In the genomic region with DNA sequence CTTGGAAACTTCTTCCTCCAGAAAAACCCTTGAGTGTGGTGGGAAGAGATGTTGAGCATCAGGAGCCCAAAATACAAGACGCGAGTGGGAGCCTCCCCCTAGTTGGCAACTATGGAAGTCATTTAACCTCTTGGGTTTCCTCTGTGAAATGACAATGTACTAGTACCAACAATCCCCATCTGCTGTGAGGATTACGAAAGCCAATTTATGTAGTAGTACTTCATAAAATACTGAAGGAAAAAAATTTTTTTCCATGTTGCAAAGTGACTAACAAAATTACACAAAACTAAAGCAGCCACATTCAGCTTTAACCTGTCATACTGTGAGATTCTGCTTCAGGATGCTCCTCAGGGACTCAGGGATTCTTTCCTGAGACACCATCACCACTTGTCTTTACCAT, we compare ENCODE assay signal across 8 cellular contexts. TPM values are rescaled to one million over a fixed set of nuclear protein-coding genes. Genes with fewer than 3 reads are reported as not detected.
A peak's percentile ranks its signal among the peaks of the same experiment; 100 is the strongest.
DNase-seq lines count a peak whose midpoint lies in the region; ATAC-seq lines count a peak whose summit lies in the region.

No MANE protein-coding gene starts in this region.

- H4K8ac ChIP-seq in mesenchymal stem cell (ENCODE audit: low read length) = no peak overlapping the region

- DNase-seq in SIG-M5 treated with dmso at 0.1 percent for 504 hours (lab: John Stamatoyannopoulos, UW; ENCODE audit: unreplicated experiment) = peak; percentile 50
- no peak for DNase-seq in SIG-M5 (lab: John Stamatoyannopoulos, UW)
- peak; percentile 17 for DNase-seq in NCI-H82 treated with DMSO at 0.1 percent for 48 hours (lab: John Stamatoyannopoulos, UW; ENCODE audit: unreplicated experiment)
- no peak for DNase-seq in central memory CD8-positive, alpha-beta T cell (ENCODE audit: low spot score in 2 of 2)
- DNase-seq in mesenchymal stem cell = peak; percentile 64
- DNase-seq in KBM-7 = no peak

- no peak overlapping the region for H2BK12ac ChIP-seq in mesenchymal stem cell (ENCODE audit: low read length in 2 of 2)

- no peak overlapping the region for H3K27ac Mint-ChIP-seq in central memory CD8-positive, alpha-beta T cell (ENCODE audit: low read depth)

- ATAC-seq in central memory CD8-positive, alpha-beta T cell (replicated peaks; ENCODE audit: extremely low read depth, poor library complexity, severe bottlenecking) = no peak
- ATAC-seq in GM19397 (IDR thresholded peaks at IDR 0.05; ENCODE audit: unreplicated experiment) (no peak), HG03159 (IDR thresholded peaks at IDR 0.05; ENCODE audit: unreplicated experiment) (no peak)

- WGBS in mesenchymal stem cell = 0% methylated on average over 2 of the region's 3 CpGs

- no peak overlapping the region for H3K4ac ChIP-seq in mesenchymal stem cell (ENCODE audit: low read depth in 1 of 2, low read length in 2 of 2)

- peak overlapping the region; percentile 85 for H3K4me2 ChIP-seq in mesenchymal stem cell (ENCODE audit: low read length, poor library complexity, severe bottlenecking)

- peak overlapping the region in 1 of 2 experiments; percentile 85 for H3K4me3 ChIP-seq in mesenchymal stem cell (ENCODE audit: insufficient read depth in 1 of 2, low read depth in 1 of 2, low read length in 2 of 2)

- H3K23ac ChIP-seq in mesenchymal stem cell (ENCODE audit: low read length in 2 of 2) = no peak overlapping the region

- in situ Hi-C loops in KBM-7 (cut with MboI; ENCODE audit: low pct_unique_long_range_greater_than_20kb, low sequenced_read_pairs) = no loop called here

- H4K91ac ChIP-seq in mesenchymal stem cell (ENCODE audit: low read length) = no peak overlapping the region

- H3K27me3 ChIP-seq in mesenchymal stem cell (ENCODE audit: control insufficient read depth in 1 of 2, insufficient read depth in 1 of 2, low read length in 2 of 2) = no peaks in the 10 kb centered on the region

- peak overlapping the region; percentile 89 for H3K9ac ChIP-seq in mesenchymal stem cell (ENCODE audit: low read length)

- no peak overlapping the region for H2BK120ac ChIP-seq in mesenchymal stem cell (ENCODE audit: low read depth, low read length)

- no peak overlapping the region for H3K18ac ChIP-seq in mesenchymal stem cell (ENCODE audit: low read depth in 1 of 2, low read length in 2 of 2)

- H3K4me1 ChIP-seq in mesenchymal stem cell (ENCODE audit: control insufficient read depth, insufficient read depth, low read depth, low read length) = peaks cover 8% of the 10 kb centered on the region

- peaks cover 8 to 29% of the 10 kb centered on the region in 2 experiments for H3K36me3 ChIP-seq in mesenchymal stem cell (ENCODE audit: control insufficient read depth in 1 of 2, insufficient read depth in 2 of 2, low read depth in 1 of 2, low read length in 2 of 2)

- no peaks in the 10 kb centered on the region for H3K9me3 ChIP-seq in mesenchymal stem cell (ENCODE audit: control insufficient read depth, low read length)

- no peak overlapping the region for H2BK5ac ChIP-seq in mesenchymal stem cell (ENCODE audit: low read depth, low read length, poor library complexity, severe bottlenecking)

- no peak overlapping the region for H2AK5ac ChIP-seq in mesenchymal stem cell (ENCODE audit: low read length, severe bottlenecking)

- H3K36me3 Mint-ChIP-seq in central memory CD8-positive, alpha-beta T cell (ENCODE audit: insufficient read depth) = peaks cover 14% of the 10 kb centered on the region

- no peak overlapping the region for H2BK15ac ChIP-seq in mesenchymal stem cell (ENCODE audit: low read depth, poor library complexity, severe bottlenecking)

- peaks cover 24% of the 10 kb centered on the region for H3K4me1 Mint-ChIP-seq in central memory CD8-positive, alpha-beta T cell

- H3K27ac ChIP-seq in mesenchymal stem cell (ENCODE audit: low read length, poor library complexity, severe bottlenecking) = peak overlapping the region; percentile 64

- no peaks in the 10 kb centered on the region for H3K27me3 Mint-ChIP-seq in central memory CD8-positive, alpha-beta T cell

- peak overlapping the region; percentile 76 for H3K4me3 Mint-ChIP-seq in central memory CD8-positive, alpha-beta T cell

- no peak overlapping the region for H3K14ac ChIP-seq in mesenchymal stem cell (ENCODE audit: low read length in 2 of 2)

- no peaks in the 10 kb centered on the region for H3K9me3 Mint-ChIP-seq in central memory CD8-positive, alpha-beta T cell

- H3K79me1 ChIP-seq in mesenchymal stem cell (replicated peaks; ENCODE audit: low read length, poor library complexity, severe bottlenecking) = peaks cover 13% of the 10 kb centered on the region

- no peak overlapping the region for H2AFZ ChIP-seq in mesenchymal stem cell (ENCODE audit: low read depth, low read length)

RNA-seq across cellular contexts. Expression of a gene that starts 0.6 kb away (rescaled TPM):
- 13.0 TPM for polyA plus RNA-seq in mesenchymal stem cell (2013, experiment 1 of 2)
- polyA plus RNA-seq in mesenchymal stem cell (2013, experiment 2 of 2) = 13.9 TPM

RNA-seq across cellular contexts. Expression of a gene that starts 36.7 kb away (rescaled TPM):
- 329 TPM for polyA plus RNA-seq in mesenchymal stem cell (2013, experiment 1 of 2)
- polyA plus RNA-seq in mesenchymal stem cell (2013, experiment 2 of 2) = 343 TPM

RNA-seq across cellular contexts. Expression of a gene that starts 37.2 kb away (rescaled TPM):
- polyA plus RNA-seq in mesenchymal stem cell (2013, experiment 1 of 2) = 11.4 TPM
- 11.2 TPM for polyA plus RNA-seq in mesenchymal stem cell (2013, experiment 2 of 2)

RNA-seq across cellular contexts. Expression of a gene that starts 42.2 kb away (rescaled TPM):
- polyA plus RNA-seq in mesenchymal stem cell (2013, experiment 1 of 2) = not detected
- polyA plus RNA-seq in mesenchymal stem cell (2013, experiment 2 of 2) = not detected

Comparison
In these comparisons a context has a peak if more than half of its experiments do, and no peak if none do; other contexts are left out.
1. DNase-seq: peak in SIG-M5 treated with dmso at 0.1 percent for 504 hours (single experiment), NCI-H82 treated with DMSO at 0.1 percent for 48 hours (single experiment) and mesenchymal stem cell (single experiment); none in SIG-M5 (single experiment), central memory CD8-positive, alpha-beta T cell (0 of 2) and KBM-7 (single experiment).